ENCODE assay signal across 26 cellular contexts in genomic region chr5:143129203-143129602, GRCh38.
"Had no signal": no experiment of that assay in that cellular context is flagged by ENCODE, and none has a peak within 500 bp of the region (broad histone marks: within the 10 kb centered on the region; RNA-seq: fewer than 3 reads in every experiment).

No MANE protein-coding gene starts in this region.

- H3K9me3 Mint-ChIP-seq: activated naive CD4-positive, alpha-beta T cell treated with anti-CD3 and anti-CD28 coated beads, Interleukin-2, amount 50 U/mL, for 72 hours; central memory CD8-positive, alpha-beta T cell; dendritic cell treated with granulocyte-macrophage colony-stimulating factor and Interleukin-4, amounts not matched to agents 40 ng/mL and 50 ng/mL, for 4 days; stimulated activated effector memory CD8-positive, alpha-beta T cell treated with anti-CD3 and anti-CD28 coated beads, Interleukin-12 subunit alpha, Interleukin-12 subunit beta, amount 100 ng/mL, for 72 hours; stimulated activated naive CD8-positive, alpha-beta T cell treated with anti-CD3 and anti-CD28 coated beads, Interleukin-15, amount 100 ng/mL, for 72 hours had no signal

- DNase-seq: activated CD4-positive, alpha-beta T cell treated with anti-CD3 and anti-CD28 coated beads for 1 hour; activated CD8-positive, alpha-beta memory T cell treated with anti-CD3 and anti-CD28 coated beads, Interleukin-2, amount 10 ng/mL, durations not matched to agents 7 days and 5 days; activated CD8-positive, alpha-beta T cell treated with anti-CD3 and anti-CD28 coated beads, Interleukin-2, amount 10 ng/mL, durations not matched to agents 7 days and 5 days; activated naive CD4-positive, alpha-beta T cell; activated T-cell treated with anti-CD3 and anti-CD28 coated beads, Interleukin-2, amount 50 U/mL, for 48 hours; effector CD4-positive, alpha-beta T cell; esophagus squamous epithelium; foreskin melanocyte; mammary epithelial cell; naive thymus-derived CD4-positive, alpha-beta T cell; nucleus accumbens; right cardiac atrium; stimulated activated CD4-positive, alpha-beta T cell treated with anti-CD3 and anti-CD28 coated beads, Interleukin-4, amount 100 ng/mL, for 24 hours; stimulated activated naive CD8-positive, alpha-beta T cell treated with anti-CD3 and anti-CD28 coated beads, Interleukin-15, amount 100 ng/mL, for 72 hours; substantia nigra; upper lobe of left lung had no signal

- H3K27ac Mint-ChIP-seq: activated CD8-positive, alpha-beta memory T cell treated with anti-CD3 and anti-CD28 coated beads, Interleukin-2, amount 10 ng/mL, durations not matched to agents 7 days and 5 days; activated CD8-positive, alpha-beta T cell treated with anti-CD3 and anti-CD28 coated beads, Interleukin-2, amount 10 ng/mL, durations not matched to agents 7 days and 5 days; activated naive CD4-positive, alpha-beta T cell treated with anti-CD3 and anti-CD28 coated beads, Interleukin-2, amount 50 U/mL, for 72 hours; dendritic cell treated with granulocyte-macrophage colony-stimulating factor and Interleukin-4, amounts not matched to agents 40 ng/mL and 50 ng/mL, for 4 days; stimulated activated effector memory CD8-positive, alpha-beta T cell treated with anti-CD3 and anti-CD28 coated beads, Interleukin-12 subunit alpha, Interleukin-12 subunit beta, amount 100 ng/mL, for 72 hours; stimulated activated naive CD8-positive, alpha-beta T cell treated with anti-CD3 and anti-CD28 coated beads, Interleukin-15, amount 100 ng/mL, for 72 hours had no signal

- H3K36me3 Mint-ChIP-seq: activated naive CD4-positive, alpha-beta T cell treated with anti-CD3 and anti-CD28 coated beads, Interleukin-2, amount 50 U/mL, for 72 hours had no signal

- H2AFZ ChIP-seq: parathyroid adenoma had no signal

- H3K79me2 ChIP-seq: parathyroid adenoma had no signal

- H3K36me3 ChIP-seq: breast epithelium, esophagus squamous epithelium had no signal

- FAIRE-seq: islet of Langerhans, TTC549 had no signal

- H3K4me3 ChIP-seq: breast epithelium, esophagus squamous epithelium, skin epidermis, upper lobe of left lung had no signal

- H3K27me3 ChIP-seq: breast epithelium, esophagus squamous epithelium, upper lobe of left lung had no signal

- H3K4me1 ChIP-seq: breast epithelium had no signal

- H3K9me3 ChIP-seq: breast epithelium, esophagus squamous epithelium, upper lobe of left lung had no signal

- H3K27ac ChIP-seq: epithelial cell of prostate, parathyroid adenoma had no signal

- ATAC-seq: activated CD8-positive, alpha-beta memory T cell treated with anti-CD3 and anti-CD28 coated beads, Interleukin-2, amount 10 ng/mL, durations not matched to agents 7 days and 5 days; activated CD8-positive, alpha-beta T cell treated with anti-CD3 and anti-CD28 coated beads, Interleukin-2, amount 10 ng/mL, durations not matched to agents 7 days and 5 days; activated naive CD4-positive, alpha-beta T cell treated with anti-CD3 and anti-CD28 coated beads, Interleukin-2, amount 50 U/mL, for 72 hours; naive thymus-derived CD4-positive, alpha-beta T cell; stimulated activated effector memory CD8-positive, alpha-beta T cell treated with anti-CD3 and anti-CD28 coated beads, Interleukin-12 subunit alpha, Interleukin-12 subunit beta, amount 100 ng/mL, for 72 hours; stimulated activated naive CD8-positive, alpha-beta T cell treated with anti-CD3 and anti-CD28 coated beads, Interleukin-15, amount 100 ng/mL, for 72 hours had no signal

- H3K9ac ChIP-seq: parathyroid adenoma had no signal

- H3K27me3 Mint-ChIP-seq: activated CD8-positive, alpha-beta memory T cell treated with anti-CD3 and anti-CD28 coated beads, Interleukin-2, amount 10 ng/mL, durations not matched to agents 7 days and 5 days; central memory CD8-positive, alpha-beta T cell; dendritic cell treated with granulocyte-macrophage colony-stimulating factor and Interleukin-4, amounts not matched to agents 40 ng/mL and 50 ng/mL, for 4 days; naive thymus-derived CD4-positive, alpha-beta T cell; stimulated activated naive CD8-positive, alpha-beta T cell treated with anti-CD3 and anti-CD28 coated beads, Interleukin-15, amount 100 ng/mL, for 72 hours had no signal

- H3K4me3 Mint-ChIP-seq: activated CD8-positive, alpha-beta memory T cell treated with anti-CD3 and anti-CD28 coated beads, Interleukin-2, amount 10 ng/mL, durations not matched to agents 7 days and 5 days; activated CD8-positive, alpha-beta T cell treated with anti-CD3 and anti-CD28 coated beads, Interleukin-2, amount 10 ng/mL, durations not matched to agents 7 days and 5 days; central memory CD8-positive, alpha-beta T cell; dendritic cell treated with granulocyte-macrophage colony-stimulating factor and Interleukin-4, amounts not matched to agents 40 ng/mL and 50 ng/mL, for 4 days; naive thymus-derived CD4-positive, alpha-beta T cell; stimulated activated effector memory CD8-positive, alpha-beta T cell treated with anti-CD3 and anti-CD28 coated beads, Interleukin-12 subunit alpha, Interleukin-12 subunit beta, amount 100 ng/mL, for 72 hours; stimulated activated naive CD8-positive, alpha-beta T cell treated with anti-CD3 and anti-CD28 coated beads, Interleukin-15, amount 100 ng/mL, for 72 hours had no signal
